ENCODE assay signal across 20 cellular contexts in genomic region chr2:182422864-182423263, GRCh38. TPM values are rescaled to one million over a fixed set of nuclear protein-coding genes. Genes with fewer than 3 reads are reported as not detected.
DNase-seq lines count a peak whose midpoint lies in the region; ATAC-seq and TF ChIP-seq lines count a peak whose summit lies in the region.
"Had no signal": no experiment of that assay in that cellular context is flagged by ENCODE, and none has a peak within 500 bp of the region (broad histone marks: within the 10 kb centered on the region; RNA-seq: fewer than 3 reads in every experiment).

No MANE protein-coding gene starts in this region.

- POLR2A ChIA-PET in HEK293T (lab: Yijun Ruan, JAX), result no interaction called here

- no peaks in the 10 kb centered on the region for H3K36me3 ChIP-seq in right atrium auricular region
- no peaks in the 10 kb centered on the region for H3K36me3 ChIP-seq in gastrocnemius medialis
- H3K36me3 ChIP-seq: Peyer's patch had no signal

- intact Hi-C loops in Right ventricle myocardium superior (cut with DNase I) (loop anchor here (10.0 kb wide), 1 partner anchor 168 kb away; no protein-coding TSS in a partner anchor), cardiac septum (cut with DNase I) (no loop called here), gastrocnemius medialis (cut with DNase I; ENCODE audit: low total_unique reads) (no loop called here)

- H3K4me3 ChIP-seq in right atrium auricular region (peak overlapping the region; percentile 5 to 12), gastrocnemius medialis (peak overlapping the region in 3 of 4 donors; percentile 15 to 46 (median 41))
- H3K4me3 ChIP-seq: GM12878, Peyer's patch had no signal

- peak; percentile 39 for ATAC-seq in Right ventricle myocardium superior (ENCODE audit: poor library complexity)
- ATAC-seq in gastrocnemius medialis, result no peak
- ATAC-seq in GM19397 (IDR thresholded peaks at IDR 0.05; ENCODE audit: unreplicated experiment), result no peak
- ATAC-seq: GM12878 had no signal

- DNase-seq in Right ventricle myocardium superior (no peak), cardiac septum (ENCODE audit: low spot score) (no peak), right atrium auricular region (ENCODE audit: low spot score) (no peak), gastrocnemius medialis (no peak), HEK293T (ENCODE audit: extremely low spot score) (no peak), OCI-M2 (lab: John Stamatoyannopoulos, UW; ENCODE audit: unreplicated experiment) (no peak), D341Med (ENCODE audit: low spot score) (no peak)
- DNase-seq: Calu3; CD4-positive, alpha-beta memory T cell; DMS79 treated with DMSO at 0.1 percent for 48 hours; HFFc6; KBM-7; NCI-H1436; NCI-H2081; NCI-H524; Peyer's patch; SHP77 had no signal

- H3K27me3 ChIP-seq in right atrium auricular region (no peaks in the 10 kb centered on the region), gastrocnemius medialis (no peaks in the 10 kb centered on the region)
- H3K27me3 ChIP-seq: Peyer's patch had no signal

- H3K4me1 ChIP-seq in right atrium auricular region (peaks cover 0 to 6% of the 10 kb centered on the region in 2 donors), gastrocnemius medialis (no peaks in the 10 kb centered on the region)
- H3K4me1 ChIP-seq: Peyer's patch had no signal

- in situ Hi-C loops in gastrocnemius medialis (cut with MboI; ENCODE audit: low sequenced_read_pairs in 4 of 4), result no loop called here

- no peaks in the 10 kb centered on the region for H3K9me3 ChIP-seq in right atrium auricular region
- no peaks in the 10 kb centered on the region for H3K9me3 ChIP-seq in gastrocnemius medialis
- H3K9me3 ChIP-seq: Peyer's patch had no signal

- no peak for TF ChIP-seq CTCF in right atrium auricular region (IDR thresholded peaks at IDR 0.05)
- TF ChIP-seq CTCF in gastrocnemius medialis (IDR thresholded peaks at IDR 0.05 in 4 of 5, conservative IDR thresholded peaks at IDR 0.05 in 1 of 5), result no peak

- TF ChIP-seq POLR2A in gastrocnemius medialis (IDR thresholded peaks at IDR 0.05), result no peak

- CTCF ChIA-PET in HEK293T (lab: Yijun Ruan, JAX), result no interaction called here

- H3K27ac ChIP-seq in right atrium auricular region (peak overlapping the region in 1 of 2 donors; percentile 54), gastrocnemius medialis (peak overlapping the region; percentile 1 to 22 (median 14))

TF ChIP-seq in HEK293T, 16 proteins besides CTCF, POLR2A, EP300 and RAD21:
- TF ChIP-seq FOXK2 (IDR thresholded peaks at IDR 0.05) (no peak), L3MBTL2 (conservative IDR thresholded peaks at IDR 0.05) (no peak), SP1 (IDR thresholded peaks at IDR 0.05) (no peak), ARNT (IDR thresholded peaks at IDR 0.05) (no peak), ZNF384 (IDR thresholded peaks at IDR 0.05) (no peak)

RNA-seq across cellular contexts. Expression of gene PDE1A, which starts 4.0 kb away (rescaled TPM):
- 11.4 TPM for total RNA-seq in Right ventricle myocardium superior
- total RNA-seq in cardiac septum, result 9.6 TPM
- total RNA-seq in right atrium auricular region, result 10 to 100 TPM in 1 of 2 donors, 1 to 10 TPM in 1; 7.0 to 10.7 TPM
- total RNA-seq in gastrocnemius medialis, result 10 to 100 TPM in 1 of 4 donors, 1 to 10 TPM in 3; 2.9 to 14.4 (median 4.4) TPM
- total RNA-seq: A172; CD4-positive, alpha-beta memory T cell; GM12878 had no signal
